Comparison of ENCODE assay signal across 11 cellular contexts in the genomic region with DNA sequence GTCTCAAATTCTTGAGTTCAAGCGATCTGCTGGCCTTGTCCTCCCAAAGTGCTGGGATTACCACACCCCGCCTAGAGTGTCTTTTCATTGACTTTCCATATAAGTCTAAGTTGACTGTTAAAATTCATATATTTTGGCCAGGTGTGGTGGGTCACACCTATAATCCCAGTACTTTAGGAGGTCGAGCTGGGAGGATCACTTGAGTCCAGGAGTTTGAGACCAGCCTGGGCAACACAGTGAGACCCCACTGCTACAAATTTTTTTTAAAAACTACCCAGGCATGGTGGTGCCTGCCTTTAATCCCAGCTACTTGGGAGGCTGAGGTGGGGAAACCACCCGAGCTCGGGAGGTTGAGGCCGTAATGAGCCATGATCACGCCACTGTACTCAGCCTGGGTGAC.
"Had no signal": no experiment of that assay in that cellular context is flagged by ENCODE, and none has a peak within 500 bp of the region (broad histone marks: within the 10 kb centered on the region; RNA-seq: fewer than 3 reads in every experiment).

No MANE protein-coding gene starts in this region.

- FAIRE-seq: H1, H54 had no signal

- H3K9ac ChIP-seq: GM23248 had no signal

- H3K4me1 ChIP-seq: HAP-1 had no signal

- H3K4me2 ChIP-seq: GM23338 had no signal

- H3K9me3 Mint-ChIP-seq: GM23338, H9, HFFc6 had no signal

- H3K9me3 ChIP-seq: HAP-1 had no signal

- H3K4me3 ChIP-seq: GM23248, GM23338, HAP-1 had no signal

- H2AFZ ChIP-seq: GM23248, GM23338 had no signal

- ATAC-seq: GM23338, HCT116 had no signal

- DNase-seq: GM23248, GOT3, H7, H9, HCEC 1CT, HFFc6 had no signal

- H3K27ac Mint-ChIP-seq: GM23338, H9, HFFc6 had no signal

- H3K27ac ChIP-seq: GM23248 had no signal
